In genomic region chr19:17777840-17778620, GRCh38 we compare ENCODE assay signal across 9 cellular contexts. TPM values are rescaled to one million over a fixed set of nuclear protein-coding genes. Genes with fewer than 3 reads are reported as not detected.
DNase-seq lines count a peak whose midpoint lies in the region; ATAC-seq and TF ChIP-seq lines count a peak whose summit lies in the region.
"Had no signal": no experiment of that assay in that cellular context is flagged by ENCODE, and none has a peak within 500 bp of the region (broad histone marks: within the 10 kb centered on the region; RNA-seq: fewer than 3 reads in every experiment).

No MANE protein-coding gene starts in this region.

- H3K36me3 Mint-ChIP-seq in activated T-cell treated with anti-CD3 and anti-CD28 coated beads, Interleukin-2, amount 50 U/mL, for 24 hours (ENCODE audit: low read depth): peaks cover 85% of the 10 kb centered on the region

- no peak overlapping the region for H3K4me2 ChIP-seq in DND-41 (ENCODE audit: insufficient read depth, low read length)
- H3K4me2 ChIP-seq in smooth muscle cell: peak overlapping the region; percentile 83

- peaks cover 7% of the 10 kb centered on the region for H4K20me1 ChIP-seq in DND-41 (ENCODE audit: insufficient read depth, low read length)
- no peaks in the 10 kb centered on the region for H4K20me1 ChIP-seq in smooth muscle cell (ENCODE audit: low read depth)

- H3K27ac ChIP-seq in DND-41 (ENCODE audit: low read length) (no peak overlapping the region), left ventricle myocardium inferior (replicated peaks) (no peak overlapping the region), smooth muscle cell (ENCODE audit: low read depth) (no peak overlapping the region)

- H3K9me3 ChIP-seq in DND-41 (ENCODE audit: insufficient read depth, low read length, severe bottlenecking): no peaks in the 10 kb centered on the region
- H3K9me3 ChIP-seq in left ventricle myocardium inferior (replicated peaks): no peaks in the 10 kb centered on the region
- H3K9me3 ChIP-seq in smooth muscle cell (replicated peaks; ENCODE audit: low read depth): no peaks in the 10 kb centered on the region

- no peaks in the 10 kb centered on the region for H3F3A ChIP-seq in smooth muscle cell (ENCODE audit: low read depth)

- ATAC-seq in DND-41 (ENCODE audit: insufficient read depth, low read depth) (peak; percentile 75), HG03175 (IDR thresholded peaks at IDR 0.05; ENCODE audit: unreplicated experiment) (no peak)

- H3K27me3 Mint-ChIP-seq in activated T-cell treated with anti-CD3 and anti-CD28 coated beads, Interleukin-2, amount 50 U/mL, for 24 hours: no peaks in the 10 kb centered on the region

- H3K79me2 ChIP-seq in DND-41 (ENCODE audit: insufficient read depth, low read length): no peaks in the 10 kb centered on the region
- H3K79me2 ChIP-seq in smooth muscle cell (ENCODE audit: low read depth): no peaks in the 10 kb centered on the region

- no peaks in the 10 kb centered on the region for H3K4me1 ChIP-seq in DND-41 (ENCODE audit: insufficient read depth, low read length)
- peaks cover 10% of the 10 kb centered on the region for H3K4me1 ChIP-seq in left ventricle myocardium inferior
- H3K4me1 ChIP-seq in smooth muscle cell (ENCODE audit: low read depth): peaks cover 7% of the 10 kb centered on the region

- H3K27me3 ChIP-seq in DND-41 (ENCODE audit: insufficient read depth, low read length, poor library complexity): no peaks in the 10 kb centered on the region
- peaks cover 78% of the 10 kb centered on the region for H3K27me3 ChIP-seq in left ventricle myocardium inferior (ENCODE audit: low read depth)
- no peaks in the 10 kb centered on the region for H3K27me3 ChIP-seq in smooth muscle cell (ENCODE audit: low read depth)

- H3K4me3 Mint-ChIP-seq in activated T-cell treated with anti-CD3 and anti-CD28 coated beads, Interleukin-2, amount 50 U/mL, for 24 hours: no peak overlapping the region

- H3K9me3 Mint-ChIP-seq in activated T-cell treated with anti-CD3 and anti-CD28 coated beads, Interleukin-2, amount 50 U/mL, for 24 hours: no peaks in the 10 kb centered on the region

- no peak overlapping the region for H3K27ac Mint-ChIP-seq in activated T-cell treated with anti-CD3 and anti-CD28 coated beads, Interleukin-2, amount 50 U/mL, for 24 hours

- H3K4me1 Mint-ChIP-seq in activated T-cell treated with anti-CD3 and anti-CD28 coated beads, Interleukin-2, amount 50 U/mL, for 24 hours (ENCODE audit: low read depth): peaks cover 22% of the 10 kb centered on the region

- H3K9ac ChIP-seq in DND-41 (ENCODE audit: low read depth, low read length) (no peak overlapping the region), smooth muscle cell (ENCODE audit: low read depth) (no peak overlapping the region)

- H3K36me3 ChIP-seq in DND-41 (ENCODE audit: insufficient read depth, low read length) (peaks cover 67% of the 10 kb centered on the region), left ventricle myocardium inferior (no peaks in the 10 kb centered on the region), smooth muscle cell (ENCODE audit: low read depth) (no peaks in the 10 kb centered on the region)

- peak; percentile 58 for DNase-seq in DND-41
- DNase-seq in NCI-H146 treated with DMSO at 0.1 percent for 48 hours (lab: John Stamatoyannopoulos, UW; ENCODE audit: unreplicated experiment): peak; percentile 74
- peak; percentile 69 for DNase-seq in activated T-cell treated with anti-CD3 and anti-CD28 coated beads, Interleukin-2, amount 50 U/mL, for 24 hours
- peak; percentile 50 for DNase-seq in left ventricle myocardium inferior
- DNase-seq in smooth muscle cell (lab: John Stamatoyannopoulos, UW; ENCODE audit: unreplicated experiment): peak; percentile 7
- no peak for DNase-seq in LoVo (ENCODE audit: low spot score)
- DNase-seq in GM19240 (ENCODE audit: insufficient read length, low spot score): no peak

- no peak overlapping the region for H2AFZ ChIP-seq in DND-41 (ENCODE audit: low read depth, low read length)
- peak overlapping the region; percentile 84 for H2AFZ ChIP-seq in smooth muscle cell (ENCODE audit: low read depth)

- H3K4me3 ChIP-seq in DND-41 (ENCODE audit: low read depth in 1 of 2, low read length in 2 of 2): no peak overlapping the region
- peak overlapping the region; percentile 25 for H3K4me3 ChIP-seq in left ventricle myocardium inferior
- peak overlapping the region; percentile 42 for H3K4me3 ChIP-seq in smooth muscle cell

- WGBS in smooth muscle cell (ENCODE audit: low lambda C conversion rate): 44% methylated on average over 19 of the region's 25 CpGs

- TF ChIP-seq CTCF in DND-41 (IDR thresholded peaks at IDR 0.05; ENCODE audit: borderline replicate concordance, extremely low read depth, low read length, poor library complexity, severe bottlenecking) (no peak), left ventricle myocardium inferior (IDR thresholded peaks at IDR 0.05; ENCODE audit: borderline replicate concordance) (no peak), smooth muscle cell (IDR thresholded peaks at IDR 0.05; ENCODE audit: borderline replicate concordance, insufficient read depth, poor library complexity, severe bottlenecking) (no peak)

- intact Hi-C loops in left ventricle myocardium inferior (cut with micrococcal nuclease): no loop called here

RNA-seq across cellular contexts. Expression of gene B3GNT3, which starts 16.9 kb away (rescaled TPM):
- total RNA-seq in left ventricle myocardium inferior: not detected
- 0.67 and 2.8 TPM in 2 replicates for total RNA-seq in smooth muscle cell
- polyA plus RNA-seq in smooth muscle cell: 0.56 TPM in 1 of 2 replicates, not detected in the other
- total RNA-seq: fibroblast of lung had no signal
- polyA plus RNA-seq: fibroblast of lung had no signal

RNA-seq across cellular contexts. Expression of gene FCHO1, which starts 26.8 kb away (rescaled TPM):
- total RNA-seq in left ventricle myocardium inferior (0.71 TPM), smooth muscle cell (1.0 and 18.0 TPM in 2 replicates)
- polyA plus RNA-seq in smooth muscle cell: 5.3 and 5.7 TPM in 2 replicates

RNA-seq across cellular contexts. Expression of gene INSL3, which starts 43.3 kb away (rescaled TPM):
- total RNA-seq in left ventricle myocardium inferior: not detected
- total RNA-seq in smooth muscle cell: 1.1 TPM in 1 of 2 replicates, not detected in the other
- polyA plus RNA-seq in smooth muscle cell: 0.80 and 1.8 TPM in 2 replicates
- total RNA-seq: fibroblast of lung had no signal
- polyA plus RNA-seq: fibroblast of lung had no signal

RNA-seq across cellular contexts. Expression of gene MAP1S, which starts 58.8 kb away (rescaled TPM):
- total RNA-seq in left ventricle myocardium inferior (21.4 TPM), smooth muscle cell (10.2 and 11.7 TPM in 2 replicates)
- 55.5 and 62.1 TPM in 2 replicates for polyA plus RNA-seq in smooth muscle cell

Comparison
In these comparisons a context has a peak if more than half of its experiments do, and no peak if none do; other contexts are left out.
1. DNase-seq: peak in DND-41 (single experiment), NCI-H146 treated with DMSO at 0.1 percent for 48 hours (single experiment), activated T-cell treated with anti-CD3 and anti-CD28 coated beads, Interleukin-2, amount 50 U/mL, for 24 hours (single experiment), left ventricle myocardium inferior (single experiment) and smooth muscle cell (single experiment); none in LoVo (single experiment) and GM19240 (single experiment).
2. H3K4me3 ChIP-seq: peak in left ventricle myocardium inferior (single experiment) and smooth muscle cell (single experiment); none in DND-41 (0 of 2).